16 cellular contexts compared by ENCODE assay signal in the genomic region with DNA sequence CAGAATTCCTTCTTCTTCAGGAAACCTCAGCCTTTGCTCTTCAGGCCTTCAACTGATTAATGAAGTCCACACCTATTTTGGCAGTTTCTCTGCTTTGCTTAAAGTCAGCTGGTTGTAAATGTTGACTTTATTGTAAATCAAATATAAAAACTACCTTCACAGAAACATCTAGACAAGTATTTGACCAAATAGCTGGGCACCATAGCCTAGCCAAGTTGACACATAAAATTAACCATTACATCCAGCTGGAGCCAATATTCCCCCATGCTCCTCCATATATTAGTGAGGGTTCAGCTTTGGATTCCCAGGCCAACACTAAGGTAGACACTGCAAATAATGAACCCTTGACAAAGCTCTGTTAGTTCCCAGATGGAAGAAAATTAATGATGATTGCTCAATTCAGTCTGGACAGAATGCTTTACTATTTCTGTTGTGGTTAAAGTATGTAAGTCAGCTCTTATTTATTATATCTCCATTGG.
DNase-seq lines count a peak whose midpoint lies in the region; FAIRE-seq and TF ChIP-seq lines count a peak whose summit lies in the region.
"Had no signal": no experiment of that assay in that cellular context is flagged by ENCODE, and none has a peak within 500 bp of the region (broad histone marks: within the 10 kb centered on the region; RNA-seq: fewer than 3 reads in every experiment).

No MANE protein-coding gene starts in this region.

- H2BK5ac ChIP-seq in mesenchymal stem cell (ENCODE audit: low read depth, low read length, poor library complexity, severe bottlenecking): no peak overlapping the region

- H4K8ac ChIP-seq in mesenchymal stem cell (ENCODE audit: low read length): no peak overlapping the region

- H3K79me2 ChIP-seq in GM23248 (ENCODE audit: insufficient read depth): no peaks in the 10 kb centered on the region

- no peak overlapping the region for H4K91ac ChIP-seq in mesenchymal stem cell (ENCODE audit: low read length)

- H3K9me3 ChIP-seq in GM23248 (ENCODE audit: low read depth): no peaks in the 10 kb centered on the region
- no peaks in the 10 kb centered on the region for H3K9me3 ChIP-seq in breast epithelium
- no peaks in the 10 kb centered on the region for H3K9me3 ChIP-seq in mesenchymal stem cell (ENCODE audit: control insufficient read depth, low read length)
- H3K9me3 ChIP-seq in stomach: no peaks in the 10 kb centered on the region

- H3K9ac ChIP-seq in GM23248 (no peak overlapping the region), mesenchymal stem cell (ENCODE audit: low read length) (no peak overlapping the region)

- TF ChIP-seq POLR2A in breast epithelium (IDR thresholded peaks at IDR 0.05) (no peak), stomach (IDR thresholded peaks at IDR 0.05) (no peak)

- H3K4ac ChIP-seq in mesenchymal stem cell (ENCODE audit: low read depth in 1 of 2, low read length in 2 of 2): peak overlapping the region; percentile 57 to 71

- H2AFZ ChIP-seq in GM23248 (no peak overlapping the region), mesenchymal stem cell (ENCODE audit: low read depth, low read length) (no peak overlapping the region)

- TF ChIP-seq CTCF in breast epithelium (IDR thresholded peaks at IDR 0.05): no peak
- TF ChIP-seq CTCF in stomach (IDR thresholded peaks at IDR 0.05): no peak

- H3K14ac ChIP-seq in mesenchymal stem cell (ENCODE audit: low read length in 2 of 2): no peak overlapping the region

- H2AK5ac ChIP-seq in mesenchymal stem cell (ENCODE audit: low read length, severe bottlenecking): no peak overlapping the region

- in situ Hi-C loops in GM23248 (cut with MboI): no loop called here

- no peaks in the 10 kb centered on the region for H3K79me1 ChIP-seq in mesenchymal stem cell (replicated peaks; ENCODE audit: low read length, poor library complexity, severe bottlenecking)

- no peak overlapping the region for H3K4me2 ChIP-seq in GM23248 (ENCODE audit: unreplicated experiment)
- H3K4me2 ChIP-seq in mesenchymal stem cell (ENCODE audit: low read length, poor library complexity, severe bottlenecking): no peak overlapping the region

- H3K27ac ChIP-seq in GM23248 (peak overlapping the region; percentile 23), breast epithelium (peak overlapping the region; percentile 79 to 89), mesenchymal stem cell (ENCODE audit: low read length, poor library complexity, severe bottlenecking) (no peak overlapping the region), stomach (peak overlapping the region; percentile 22 to 77 (median 75))

- intact Hi-C loops in breast epithelium (cut with DNase I; ENCODE audit: low total_unique reads) (no loop called here), stomach (cut with DNase I; ENCODE audit: low total_unique reads) (no loop called here)

- H3K36me3 ChIP-seq in GM23248 (ENCODE audit: low read depth): no peaks in the 10 kb centered on the region
- H3K36me3 ChIP-seq in breast epithelium: no peaks in the 10 kb centered on the region
- peaks cover 0 to 4% of the 10 kb centered on the region in 2 experiments for H3K36me3 ChIP-seq in mesenchymal stem cell (ENCODE audit: control insufficient read depth in 1 of 2, insufficient read depth in 2 of 2, low read depth in 1 of 2, low read length in 2 of 2)
- no peaks in the 10 kb centered on the region for H3K36me3 ChIP-seq in stomach

- H2BK12ac ChIP-seq in mesenchymal stem cell (ENCODE audit: low read length in 2 of 2): peak overlapping the region in 1 of 2 experiments; percentile 99

- TF ChIP-seq EP300 in stomach (IDR thresholded peaks at IDR 0.05): no peak

- FAIRE-seq in HTR-8/SVneo (lab: Jason Lieb, UNC): no peak
- FAIRE-seq: G401.6 had no signal

- no peak overlapping the region for H3K23ac ChIP-seq in mesenchymal stem cell (ENCODE audit: low read length in 2 of 2)

- no peaks in the 10 kb centered on the region for H4K20me1 ChIP-seq in GM23248 (ENCODE audit: insufficient read depth)

- peaks cover 76% of the 10 kb centered on the region for H3K4me1 ChIP-seq in GM23248 (ENCODE audit: insufficient read depth)
- H3K4me1 ChIP-seq in breast epithelium: peaks cover 5 to 38% of the 10 kb centered on the region in 2 donors
- H3K4me1 ChIP-seq in mesenchymal stem cell (ENCODE audit: control insufficient read depth, insufficient read depth, low read depth, low read length): peaks cover 1% of the 10 kb centered on the region
- peaks cover 51 to 94% (median 74%) of the 10 kb centered on the region in 4 donors for H3K4me1 ChIP-seq in stomach

- peak overlapping the region; percentile 62 for H2BK120ac ChIP-seq in mesenchymal stem cell (ENCODE audit: low read depth, low read length)

- H3F3A ChIP-seq in GM23248 (ENCODE audit: insufficient read depth): peaks cover 56% of the 10 kb centered on the region

- H3K4me3 ChIP-seq in GM23248 (no peak overlapping the region), breast epithelium (no peak overlapping the region), mesenchymal stem cell (ENCODE audit: insufficient read depth in 1 of 2, low read depth in 1 of 2, low read length in 2 of 2) (no peak overlapping the region), stomach (no peak overlapping the region)

- H2BK15ac ChIP-seq in mesenchymal stem cell (ENCODE audit: low read depth, poor library complexity, severe bottlenecking): no peak overlapping the region

- H3K9me2 ChIP-seq in GM23248 (ENCODE audit: insufficient read depth): no peaks in the 10 kb centered on the region

- peak overlapping the region; percentile 85 to 91 for H3K18ac ChIP-seq in mesenchymal stem cell (ENCODE audit: low read depth in 1 of 2, low read length in 2 of 2)

- DNase-seq in GM23248 (peak; percentile 32), breast epithelium (ENCODE audit: low spot score in 2 of 2) (no peak), mesenchymal stem cell (peak; percentile 63), stomach (no peak), NCI-H187 treated with DMSO at 0.1 percent for 48 hours (lab: John Stamatoyannopoulos, UW) (no peak), D341Med (ENCODE audit: low spot score) (no peak), HTR-8/SVneo (ENCODE audit: insufficient read length, low spot score) (no peak)
- DNase-seq in effector CD8-positive, alpha-beta T cell (lab: John Stamatoyannopoulos, UW): no peak
- DNase-seq: activated naive CD4-positive, alpha-beta T cell treated with anti-CD3 and anti-CD28 coated beads, Interleukin-2, amount 50 U/mL, for 16 hours; CD4-positive, alpha-beta memory T cell; cortex of kidney; NCI-H1105; OCI-M1; posterior cingulate gyrus; stimulated activated CD4-positive, alpha-beta T cell treated with anti-CD3 and anti-CD28 coated beads, Interleukin-2, amount 100 ng/mL, for 24 hours had no signal

- H3K27me3 ChIP-seq in GM23248 (replicated peaks; ENCODE audit: insufficient read depth) (no peaks in the 10 kb centered on the region), breast epithelium (no peaks in the 10 kb centered on the region), mesenchymal stem cell (ENCODE audit: control insufficient read depth in 1 of 2, insufficient read depth in 1 of 2, low read length in 2 of 2) (no peaks in the 10 kb centered on the region), stomach (no peaks in the 10 kb centered on the region)

Comparison
In these comparisons a context has a peak if more than half of its experiments do, and no peak if none do; other contexts are left out.
1. DNase-seq: peak in GM23248 (single experiment) and mesenchymal stem cell (single experiment); none in breast epithelium (0 of 2), stomach (single experiment), NCI-H187 treated with DMSO at 0.1 percent for 48 hours (single experiment), effector CD8-positive, alpha-beta T cell (single experiment), D341Med (single experiment) and HTR-8/SVneo (single experiment).